ENCODE assay signal across 24 cellular contexts in the genomic region with DNA sequence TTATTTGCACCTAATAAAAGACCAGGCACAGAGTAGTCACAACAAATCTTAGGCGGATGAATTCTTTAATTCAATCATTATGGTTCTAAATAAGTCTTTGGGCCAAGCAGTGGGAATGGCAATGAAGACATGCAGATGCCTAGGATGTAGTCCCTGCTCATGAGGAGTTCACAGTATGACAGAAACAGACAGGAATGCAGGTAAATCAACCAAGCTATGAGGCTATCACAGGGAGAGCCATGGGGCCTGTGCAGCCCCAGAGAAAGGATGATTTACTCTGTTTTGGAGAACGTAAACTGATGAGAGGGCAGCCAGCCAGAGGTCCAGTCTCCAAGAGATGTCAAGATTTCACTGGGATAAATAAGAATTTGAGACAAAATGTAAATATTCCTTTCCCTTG.
DNase-seq lines count a peak whose midpoint lies in the region; ATAC-seq, FAIRE-seq and TF ChIP-seq lines count a peak whose summit lies in the region.
"Had no signal": no experiment of that assay in that cellular context is flagged by ENCODE, and none has a peak within 500 bp of the region (broad histone marks: within the 10 kb centered on the region; RNA-seq: fewer than 3 reads in every experiment).

No MANE protein-coding gene starts in this region.

- FAIRE-seq in bronchial epithelial cell (lab: Jason Lieb, UNC) (no peak), HepG2 (lab: Jason Lieb, UNC) (no peak)
- FAIRE-seq: A549, GM12891, GM18507, H54 had no signal

- no peak for TF ChIP-seq RAD21 in HepG2 (CRISPR knock-in tag; IDR thresholded peaks at IDR 0.05)

- H3K79me2 ChIP-seq in mammary epithelial cell (ENCODE audit: insufficient read depth, low read length) (no peaks in the 10 kb centered on the region), HepG2 (ENCODE audit: insufficient read depth, low read length) (no peaks in the 10 kb centered on the region)

- H3K4me3 ChIP-seq in mammary epithelial cell (replicated peaks in 1 of 3; ENCODE audit: insufficient read depth in 1 of 3, low read depth in 2 of 3, low read length in 3 of 3) (no peak overlapping the region), breast epithelium (no peak overlapping the region), bronchial epithelial cell (ENCODE audit: low read depth, low read length) (no peak overlapping the region), HepG2 (replicated peaks in 1 of 3; ENCODE audit: insufficient read depth in 1 of 3, low read depth in 2 of 3, low read length in 3 of 3) (no peak overlapping the region), HAP-1 (no peak overlapping the region)
- H3K4me3 ChIP-seq: A549 had no signal

- no peak overlapping the region for H3K9ac ChIP-seq in mammary epithelial cell (ENCODE audit: insufficient read depth, low read length)
- H3K9ac ChIP-seq in HepG2 (ENCODE audit: insufficient read depth, low read depth, low read length): no peak overlapping the region

- in situ Hi-C loops in mammary epithelial cell (cut with MboI; ENCODE audit: low sequenced_read_pairs in 2 of 2): no loop called here
- in situ Hi-C loops in HepG2 (cut with HindIII; ENCODE audit: extremely low pct_ligation_motif_present, low pct_unique_long_range_greater_than_20kb): no loop called here
- in situ Hi-C loops in HAP-1 (cut with MboI; ENCODE audit: low sequenced_read_pairs): no loop called here

- H3K27me3 ChIP-seq in mammary epithelial cell (ENCODE audit: insufficient read depth, low read length) (no peaks in the 10 kb centered on the region), breast epithelium (no peaks in the 10 kb centered on the region), bronchial epithelial cell (ENCODE audit: control insufficient read depth, insufficient read depth, low read length) (no peaks in the 10 kb centered on the region), HepG2 (ENCODE audit: control insufficient read depth in 1 of 2, insufficient read depth in 2 of 2, low read length in 2 of 2) (no peaks in the 10 kb centered on the region), HAP-1 (ENCODE audit: low read depth) (no peaks in the 10 kb centered on the region)

- no peak overlapping the region for H3K4me3 Mint-ChIP-seq in progenitor cell of endocrine pancreas (ENCODE audit: low read depth)
- H3K4me3 Mint-ChIP-seq: CD4-positive, alpha-beta memory T cell; HFFc6 had no signal

- no peaks in the 10 kb centered on the region for H4K20me1 ChIP-seq in mammary epithelial cell (ENCODE audit: insufficient read depth, low read length)
- no peaks in the 10 kb centered on the region for H4K20me1 ChIP-seq in HepG2 (ENCODE audit: insufficient read depth, low read length)

- DNase-seq in mammary epithelial cell: peak; percentile 8
- DNase-seq in breast epithelium (ENCODE audit: low spot score in 2 of 2): no peak
- peak; percentile 13 for DNase-seq in bronchial epithelial cell (ENCODE audit: low read depth)
- DNase-seq in kidney tubule cell (ENCODE audit: low spot score): peak; percentile 41
- no peak for DNase-seq in progenitor cell of endocrine pancreas (ENCODE audit: low spot score, unreplicated experiment)
- no peak for DNase-seq in HepG2 (ENCODE audit: low spot score)
- no peak for DNase-seq in HAP-1 (ENCODE audit: low spot score in 2 of 2)
- no peak for DNase-seq in activated CD8-positive, alpha-beta memory T cell treated with anti-CD3 and anti-CD28 coated beads, Interleukin-2, amount 50 U/mL, for 4 hours
- DNase-seq: 8988T; ACHN; AML-193; C1 segment of cervical spinal cord; Calu3; CD4-positive, alpha-beta memory T cell; COR-L47; DMS53; GF-D8; GOT3; HFFc6 had no signal

- H3K27me3 Mint-ChIP-seq in progenitor cell of endocrine pancreas: no peaks in the 10 kb centered on the region

- H3K9me3 Mint-ChIP-seq in progenitor cell of endocrine pancreas (ENCODE audit: low read depth): no peaks in the 10 kb centered on the region
- H3K9me3 Mint-ChIP-seq: HFFc6 had no signal

- BruUV-seq in mammary epithelial cell (replicated peaks; lab: Mats Ljungman, UMichigan): no TSS peak
- no TSS peak for BruUV-seq in HepG2 (replicated peaks; lab: Mats Ljungman, UMichigan)

- intact Hi-C loops in mammary epithelial cell (cut with micrococcal nuclease) (no loop called here), breast epithelium (cut with DNase I; ENCODE audit: low total_unique reads) (no loop called here), HepG2 (cut with micrococcal nuclease; ENCODE audit: unreplicated experiment) (no loop called here)

- POLR2A ChIA-PET in HepG2 (lab: Yijun Ruan, JAX): no interaction called here

- H3K9me3 ChIP-seq in mammary epithelial cell (replicated peaks; ENCODE audit: insufficient read depth, low read length) (no peaks in the 10 kb centered on the region), breast epithelium (no peaks in the 10 kb centered on the region), HepG2 (ENCODE audit: low read length) (no peaks in the 10 kb centered on the region), HAP-1 (no peaks in the 10 kb centered on the region)
- H3K9me3 ChIP-seq: A549 had no signal

- WGBS in mammary epithelial cell (ENCODE audit: low coverage, missing lambda C conversion rate): 97% methylated on average over 2 of the region's 2 CpGs
- WGBS in HepG2 (ENCODE audit: low lambda C conversion rate): 0% methylated on average over 2 of the region's 2 CpGs

- H3K36me3 ChIP-seq in mammary epithelial cell (ENCODE audit: insufficient read depth, low read length): no peaks in the 10 kb centered on the region
- H3K36me3 ChIP-seq in breast epithelium: no peaks in the 10 kb centered on the region
- no peaks in the 10 kb centered on the region for H3K36me3 ChIP-seq in bronchial epithelial cell (ENCODE audit: control insufficient read depth, insufficient read depth, low read length)
- no peaks in the 10 kb centered on the region for H3K36me3 ChIP-seq in HepG2 (replicated peaks in 1 of 2; ENCODE audit: control insufficient read depth in 1 of 2, insufficient read depth in 2 of 2, low read length in 2 of 2)
- H3K36me3 ChIP-seq in HAP-1 (replicated peaks): no peaks in the 10 kb centered on the region

- no peak for ATAC-seq in HepG2
- ATAC-seq: A549, HCT116 had no signal

- no peak for TF ChIP-seq EP300 in HepG2 (IDR thresholded peaks at IDR 0.05; ENCODE audit: low read depth in 2 of 2, low read length in 2 of 2)
- TF ChIP-seq EP300 in HepG2 (CRISPR knock-in tag; IDR thresholded peaks at IDR 0.05; ENCODE audit: borderline replicate concordance): no peak

- H3K4me1 Mint-ChIP-seq in progenitor cell of endocrine pancreas (ENCODE audit: low read depth): no peaks in the 10 kb centered on the region
- H3K4me1 Mint-ChIP-seq: CD4-positive, alpha-beta memory T cell had no signal

- H3K4me2 ChIP-seq in mammary epithelial cell (ENCODE audit: insufficient read depth, low read depth, low read length) (no peak overlapping the region), HepG2 (ENCODE audit: low read depth, low read length) (no peak overlapping the region)
- H3K4me2 ChIP-seq: A549 had no signal

- peak overlapping the region; percentile 53 for H3K27ac Mint-ChIP-seq in progenitor cell of endocrine pancreas
- H3K27ac Mint-ChIP-seq: CD4-positive, alpha-beta memory T cell; HFFc6 had no signal

- dilution Hi-C loops in mammary epithelial cell (cut with HindIII; ENCODE audit: low sequenced_read_pairs): no loop called here

- H2AFZ ChIP-seq in mammary epithelial cell (ENCODE audit: low read depth, low read length) (no peak overlapping the region), HepG2 (ENCODE audit: low read length) (no peak overlapping the region)

- CTCF ChIA-PET in mammary epithelial cell (lab: Charles Lee; ENCODE audit: low non-redundant PET): no interaction called here
- CTCF ChIA-PET in HepG2 (lab: Yijun Ruan, JAX; ENCODE audit: low intra/inter-chr PET ratio, low total read pairs): no interaction called here

- TF ChIP-seq CTCF in mammary epithelial cell (conservative IDR thresholded peaks at IDR 0.05 in 1 of 2, IDR thresholded peaks at IDR 0.05 in 1 of 2; ENCODE audit: extremely low read depth in 1 of 2, insufficient read depth in 1 of 2, low read depth in 1 of 2, low read length in 2 of 2): no peak
- no peak for TF ChIP-seq CTCF in breast epithelium (IDR thresholded peaks at IDR 0.05)
- no peak for TF ChIP-seq CTCF in bronchial epithelial cell (IDR thresholded peaks at IDR 0.05; ENCODE audit: insufficient read depth, low read length, severe bottlenecking)
- no peak for TF ChIP-seq CTCF in progenitor cell of endocrine pancreas (IDR thresholded peaks at IDR 0.05; ENCODE audit: unreplicated experiment)
- no peak for TF ChIP-seq CTCF in HepG2 (CRISPR knock-in tag; IDR thresholded peaks at IDR 0.05)

- TF ChIP-seq POLR2A in breast epithelium (IDR thresholded peaks at IDR 0.05) (no peak), HepG2 (IDR thresholded peaks at IDR 0.05; ENCODE audit: insufficient read depth in 1 of 2, low read depth in 2 of 2, low read length in 2 of 2) (no peak)

- H3K27ac ChIP-seq in mammary epithelial cell (ENCODE audit: insufficient read depth, low read depth, low read length) (no peak overlapping the region), breast epithelium (no peak overlapping the region), HepG2 (ENCODE audit: extremely low read length, insufficient read depth, low read length) (no peak overlapping the region)
- H3K27ac ChIP-seq: A549 had no signal

- no peaks in the 10 kb centered on the region for H3K36me3 Mint-ChIP-seq in progenitor cell of endocrine pancreas (ENCODE audit: insufficient read depth)
- H3K36me3 Mint-ChIP-seq: CD4-positive, alpha-beta memory T cell had no signal

- no peaks in the 10 kb centered on the region for H3K4me1 ChIP-seq in mammary epithelial cell (ENCODE audit: insufficient read depth, low read length)
- H3K4me1 ChIP-seq in breast epithelium: no peaks in the 10 kb centered on the region
- no peaks in the 10 kb centered on the region for H3K4me1 ChIP-seq in HepG2 (ENCODE audit: insufficient read depth, low read length)
- no peaks in the 10 kb centered on the region for H3K4me1 ChIP-seq in HAP-1
- H3K4me1 ChIP-seq: A549 had no signal

TF ChIP-seq in HepG2, 621 proteins besides CTCF, POLR2A, EP300 and RAD21 (continues in another document):
- TF ChIP-seq, protein P1, sequence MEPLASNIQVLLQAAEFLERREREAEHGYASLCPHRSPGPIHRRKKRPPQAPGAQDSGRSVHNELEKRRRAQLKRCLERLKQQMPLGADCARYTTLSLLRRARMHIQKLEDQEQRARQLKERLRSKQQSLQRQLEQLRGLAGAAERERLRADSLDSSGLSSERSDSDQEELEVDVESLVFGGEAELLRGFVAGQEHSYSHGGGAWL (CRISPR knock-in tag; IDR thresholded peaks at IDR 0.05): no peak

Comparison
In these comparisons a context has a peak if more than half of its experiments do, and no peak if none do; other contexts are left out.
1. DNase-seq: peak in mammary epithelial cell (single experiment), bronchial epithelial cell (single experiment) and kidney tubule cell (single experiment); none in breast epithelium (0 of 2), progenitor cell of endocrine pancreas (single experiment), HepG2 (single experiment), HAP-1 (0 of 2) and activated CD8-positive, alpha-beta memory T cell treated with anti-CD3 and anti-CD28 coated beads, Interleukin-2, amount 50 U/mL, for 4 hours (single experiment).